In the genomic region with DNA sequence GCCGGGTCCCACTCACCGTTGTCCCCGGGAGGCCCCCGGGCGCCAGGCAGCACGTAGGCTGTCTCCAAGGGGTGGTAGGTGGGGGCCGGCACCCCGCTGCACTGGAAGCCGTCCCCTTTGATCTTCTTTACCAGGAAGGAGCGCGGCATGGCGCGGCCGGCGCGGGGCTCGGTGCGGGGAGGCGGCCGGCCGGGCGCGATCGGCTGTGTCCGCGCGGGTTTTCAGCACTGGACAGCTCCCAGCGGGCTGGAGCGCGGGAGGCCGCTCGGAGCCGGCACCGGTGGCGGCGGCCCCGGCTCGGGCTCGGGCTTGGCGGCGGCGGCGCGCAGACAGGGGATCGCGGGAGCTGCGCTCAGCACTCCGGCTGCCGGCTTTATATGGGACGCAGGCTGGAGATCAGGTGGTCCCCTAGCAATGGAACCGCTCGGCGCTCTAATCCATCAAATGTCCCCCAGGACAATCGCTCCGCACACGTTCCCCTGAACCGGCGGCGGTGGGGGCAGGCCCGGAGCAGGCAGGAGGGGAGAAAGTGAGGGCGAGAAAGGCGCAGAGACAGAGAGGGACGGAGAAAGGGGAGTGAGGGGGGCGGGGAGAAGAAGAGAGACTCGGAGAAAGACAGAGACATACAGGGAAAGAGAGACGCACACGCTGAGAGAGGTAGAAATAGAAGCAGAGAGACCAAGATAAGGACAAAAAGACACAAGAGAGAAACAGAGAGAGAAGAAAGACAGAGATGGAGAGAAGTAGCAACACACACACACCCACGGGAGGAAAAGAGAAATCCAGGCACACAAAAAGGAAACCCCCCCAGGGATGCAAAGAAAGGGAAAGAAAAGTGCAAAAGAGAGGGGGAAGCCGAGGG, we compare ENCODE assay signal across 1 cellular context.
TF ChIP-seq lines count a peak whose summit lies in the region.

A gene (minus strand): TSS at position 350 of the 862 bp plus-strand sequence. CDS start 201 bp downstream, at position 149.

TF ChIP-seq in K562, 482 proteins besides CTCF, POLR2A, EP300 and RAD21 (continued from another document):
- TF ChIP-seq, protein P1, sequence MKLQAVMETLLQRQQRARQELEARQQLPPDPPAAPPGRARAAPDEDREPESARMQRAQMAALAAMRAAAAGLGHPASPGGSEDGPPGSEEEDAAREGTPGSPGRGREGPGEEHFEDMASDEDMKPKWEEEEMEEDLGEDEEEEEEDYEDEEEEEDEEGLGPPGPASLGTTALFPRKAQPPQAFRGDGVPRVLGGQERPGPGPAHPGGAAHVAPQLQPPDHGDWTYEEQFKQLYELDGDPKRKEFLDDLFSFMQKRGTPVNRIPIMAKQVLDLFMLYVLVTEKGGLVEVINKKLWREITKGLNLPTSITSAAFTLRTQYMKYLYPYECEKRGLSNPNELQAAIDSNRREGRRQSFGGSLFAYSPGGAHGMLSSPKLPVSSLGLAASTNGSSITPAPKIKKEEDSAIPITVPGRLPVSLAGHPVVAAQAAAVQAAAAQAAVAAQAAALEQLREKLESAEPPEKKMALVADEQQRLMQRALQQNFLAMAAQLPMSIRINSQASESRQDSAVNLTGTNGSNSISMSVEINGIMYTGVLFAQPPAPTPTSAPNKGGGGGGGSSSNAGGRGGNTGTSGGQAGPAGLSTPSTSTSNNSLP (IDR thresholded peaks at IDR 0.05; ENCODE audit: borderline replicate concordance, low read depth, low read length), result no peak
- no peak for TF ChIP-seq SREBF2 (CRISPR knock-in tag; IDR thresholded peaks at IDR 0.05)
- TF ChIP-seq, protein P2, sequence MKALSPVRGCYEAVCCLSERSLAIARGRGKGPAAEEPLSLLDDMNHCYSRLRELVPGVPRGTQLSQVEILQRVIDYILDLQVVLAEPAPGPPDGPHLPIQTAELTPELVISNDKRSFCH (CRISPR knock-in tag; IDR thresholded peaks at IDR 0.05), result no peak
- TF ChIP-seq, protein P2 (tag; IDR thresholded peaks at IDR 0.05), result peak; percentile 67
- TF ChIP-seq, protein P3, sequence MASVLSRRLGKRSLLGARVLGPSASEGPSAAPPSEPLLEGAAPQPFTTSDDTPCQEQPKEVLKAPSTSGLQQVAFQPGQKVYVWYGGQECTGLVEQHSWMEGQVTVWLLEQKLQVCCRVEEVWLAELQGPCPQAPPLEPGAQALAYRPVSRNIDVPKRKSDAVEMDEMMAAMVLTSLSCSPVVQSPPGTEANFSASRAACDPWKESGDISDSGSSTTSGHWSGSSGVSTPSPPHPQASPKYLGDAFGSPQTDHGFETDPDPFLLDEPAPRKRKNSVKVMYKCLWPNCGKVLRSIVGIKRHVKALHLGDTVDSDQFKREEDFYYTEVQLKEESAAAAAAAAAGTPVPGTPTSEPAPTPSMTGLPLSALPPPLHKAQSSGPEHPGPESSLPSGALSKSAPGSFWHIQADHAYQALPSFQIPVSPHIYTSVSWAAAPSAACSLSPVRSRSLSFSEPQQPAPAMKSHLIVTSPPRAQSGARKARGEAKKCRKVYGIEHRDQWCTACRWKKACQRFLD (CRISPR knock-in tag; IDR thresholded peaks at IDR 0.05), result peak; percentile 79
- no peak for TF ChIP-seq HNRNPUL1 (IDR thresholded peaks at IDR 0.05; ENCODE audit: low read length)
- TF ChIP-seq KAT7 (CRISPR knock-in tag; IDR thresholded peaks at IDR 0.05; ENCODE audit: borderline replicate concordance), result peak; percentile 32; the same call in 1 of the 2 replicates
- no peak for TF ChIP-seq ZBED1 (IDR thresholded peaks at IDR 0.05)
- no peak for TF ChIP-seq CHD4 (IDR thresholded peaks at IDR 0.05; ENCODE audit: insufficient read depth, insufficient replicate concordance, low read depth, low read length, poor library complexity, severe bottlenecking)
- TF ChIP-seq, protein P4, sequence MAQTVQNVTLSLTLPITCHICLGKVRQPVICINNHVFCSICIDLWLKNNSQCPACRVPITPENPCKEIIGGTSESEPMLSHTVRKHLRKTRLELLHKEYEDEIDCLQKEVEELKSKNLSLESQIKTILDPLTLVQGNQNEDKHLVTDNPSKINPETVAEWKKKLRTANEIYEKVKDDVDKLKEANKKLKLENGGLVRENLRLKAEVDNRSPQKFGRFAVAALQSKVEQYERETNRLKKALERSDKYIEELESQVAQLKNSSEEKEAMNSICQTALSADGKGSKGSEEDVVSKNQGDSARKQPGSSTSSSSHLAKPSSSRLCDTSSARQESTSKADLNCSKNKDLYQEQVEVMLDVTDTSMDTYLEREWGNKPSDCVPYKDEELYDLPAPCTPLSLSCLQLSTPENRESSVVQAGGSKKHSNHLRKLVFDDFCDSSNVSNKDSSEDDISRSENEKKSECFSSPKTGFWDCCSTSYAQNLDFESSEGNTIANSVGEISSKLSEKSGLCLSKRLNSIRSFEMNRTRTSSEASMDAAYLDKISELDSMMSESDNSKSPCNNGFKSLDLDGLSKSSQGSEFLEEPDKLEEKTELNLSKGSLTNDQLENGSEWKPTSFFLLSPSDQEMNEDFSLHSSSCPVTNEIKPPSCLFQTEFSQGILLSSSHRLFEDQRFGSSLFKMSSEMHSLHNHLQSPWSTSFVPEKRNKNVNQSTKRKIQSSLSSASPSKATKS (CRISPR knock-in tag; IDR thresholded peaks at IDR 0.05), result no peak
- TF ChIP-seq, protein P5, sequence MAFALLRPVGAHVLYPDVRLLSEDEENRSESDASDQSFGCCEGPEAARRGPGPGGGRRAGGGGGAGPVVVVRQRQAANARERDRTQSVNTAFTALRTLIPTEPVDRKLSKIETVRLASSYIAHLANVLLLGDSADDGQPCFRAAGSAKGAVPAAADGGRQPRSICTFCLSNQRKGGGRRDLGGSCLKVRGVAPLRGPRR (CRISPR knock-in tag; IDR thresholded peaks at IDR 0.05), result no peak
- no peak for TF ChIP-seq U2AF1 (optimal IDR thresholded peaks at IDR 0.05; ENCODE audit: low read depth, low read length)
- TF ChIP-seq ZKSCAN1 (IDR thresholded peaks at IDR 0.05; ENCODE audit: low read depth, low read length), result no peak
- peak; percentile 83 for TF ChIP-seq SAP30 (IDR thresholded peaks at IDR 0.05; ENCODE audit: borderline replicate concordance, insufficient read depth, low read depth, low read length, poor library complexity, severe bottlenecking)
- TF ChIP-seq, protein P6, sequence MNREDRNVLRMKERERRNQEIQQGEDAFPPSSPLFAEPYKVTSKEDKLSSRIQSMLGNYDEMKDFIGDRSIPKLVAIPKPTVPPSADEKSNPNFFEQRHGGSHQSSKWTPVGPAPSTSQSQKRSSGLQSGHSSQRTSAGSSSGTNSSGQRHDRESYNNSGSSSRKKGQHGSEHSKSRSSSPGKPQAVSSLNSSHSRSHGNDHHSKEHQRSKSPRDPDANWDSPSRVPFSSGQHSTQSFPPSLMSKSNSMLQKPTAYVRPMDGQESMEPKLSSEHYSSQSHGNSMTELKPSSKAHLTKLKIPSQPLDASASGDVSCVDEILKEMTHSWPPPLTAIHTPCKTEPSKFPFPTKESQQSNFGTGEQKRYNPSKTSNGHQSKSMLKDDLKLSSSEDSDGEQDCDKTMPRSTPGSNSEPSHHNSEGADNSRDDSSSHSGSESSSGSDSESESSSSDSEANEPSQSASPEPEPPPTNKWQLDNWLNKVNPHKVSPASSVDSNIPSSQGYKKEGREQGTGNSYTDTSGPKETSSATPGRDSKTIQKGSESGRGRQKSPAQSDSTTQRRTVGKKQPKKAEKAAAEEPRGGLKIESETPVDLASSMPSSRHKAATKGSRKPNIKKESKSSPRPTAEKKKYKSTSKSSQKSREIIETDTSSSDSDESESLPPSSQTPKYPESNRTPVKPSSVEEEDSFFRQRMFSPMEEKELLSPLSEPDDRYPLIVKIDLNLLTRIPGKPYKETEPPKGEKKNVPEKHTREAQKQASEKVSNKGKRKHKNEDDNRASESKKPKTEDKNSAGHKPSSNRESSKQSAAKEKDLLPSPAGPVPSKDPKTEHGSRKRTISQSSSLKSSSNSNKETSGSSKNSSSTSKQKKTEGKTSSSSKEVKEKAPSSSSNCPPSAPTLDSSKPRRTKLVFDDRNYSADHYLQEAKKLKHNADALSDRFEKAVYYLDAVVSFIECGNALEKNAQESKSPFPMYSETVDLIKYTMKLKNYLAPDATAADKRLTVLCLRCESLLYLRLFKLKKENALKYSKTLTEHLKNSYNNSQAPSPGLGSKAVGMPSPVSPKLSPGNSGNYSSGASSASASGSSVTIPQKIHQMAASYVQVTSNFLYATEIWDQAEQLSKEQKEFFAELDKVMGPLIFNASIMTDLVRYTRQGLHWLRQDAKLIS (CRISPR knock-in tag; IDR thresholded peaks at IDR 0.05), result peak; percentile 55; the same call in 1 of the 2 replicates
- TF ChIP-seq ESRRA (IDR thresholded peaks at IDR 0.05; ENCODE audit: borderline replicate concordance, low read depth), result no peak
- TF ChIP-seq, protein P7, sequence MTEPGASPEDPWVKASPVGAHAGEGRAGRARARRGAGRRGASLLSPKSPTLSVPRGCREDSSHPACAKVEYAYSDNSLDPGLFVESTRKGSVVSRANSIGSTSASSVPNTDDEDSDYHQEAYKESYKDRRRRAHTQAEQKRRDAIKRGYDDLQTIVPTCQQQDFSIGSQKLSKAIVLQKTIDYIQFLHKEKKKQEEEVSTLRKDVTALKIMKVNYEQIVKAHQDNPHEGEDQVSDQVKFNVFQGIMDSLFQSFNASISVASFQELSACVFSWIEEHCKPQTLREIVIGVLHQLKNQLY (CRISPR knock-in tag; conservative IDR thresholded peaks at IDR 0.05), result no peak
- TF ChIP-seq CAMTA2 (CRISPR knock-in tag; conservative IDR thresholded peaks at IDR 0.05), result no peak
- TF ChIP-seq E2F3 (CRISPR knock-in tag; IDR thresholded peaks at IDR 0.05), result peak; percentile 84; the same call in 1 of the 2 replicates
- TF ChIP-seq ZNF695 (CRISPR knock-in tag; IDR thresholded peaks at IDR 0.05), result no peak
- TF ChIP-seq, protein P8, sequence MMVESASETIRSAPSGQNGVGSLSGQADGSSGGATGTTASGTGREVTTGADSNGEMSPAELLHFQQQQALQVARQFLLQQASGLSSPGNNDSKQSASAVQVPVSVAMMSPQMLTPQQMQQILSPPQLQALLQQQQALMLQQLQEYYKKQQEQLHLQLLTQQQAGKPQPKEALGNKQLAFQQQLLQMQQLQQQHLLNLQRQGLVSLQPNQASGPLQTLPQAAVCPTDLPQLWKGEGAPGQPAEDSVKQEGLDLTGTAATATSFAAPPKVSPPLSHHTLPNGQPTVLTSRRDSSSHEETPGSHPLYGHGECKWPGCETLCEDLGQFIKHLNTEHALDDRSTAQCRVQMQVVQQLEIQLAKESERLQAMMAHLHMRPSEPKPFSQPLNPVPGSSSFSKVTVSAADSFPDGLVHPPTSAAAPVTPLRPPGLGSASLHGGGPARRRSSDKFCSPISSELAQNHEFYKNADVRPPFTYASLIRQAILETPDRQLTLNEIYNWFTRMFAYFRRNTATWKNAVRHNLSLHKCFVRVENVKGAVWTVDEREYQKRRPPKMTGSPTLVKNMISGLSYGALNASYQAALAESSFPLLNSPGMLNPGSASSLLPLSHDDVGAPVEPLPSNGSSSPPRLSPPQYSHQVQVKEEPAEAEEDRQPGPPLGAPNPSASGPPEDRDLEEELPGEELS (CRISPR knock-in tag; IDR thresholded peaks at IDR 0.05; ENCODE audit: borderline replicate concordance), result no peak
- TF ChIP-seq, protein P9, sequence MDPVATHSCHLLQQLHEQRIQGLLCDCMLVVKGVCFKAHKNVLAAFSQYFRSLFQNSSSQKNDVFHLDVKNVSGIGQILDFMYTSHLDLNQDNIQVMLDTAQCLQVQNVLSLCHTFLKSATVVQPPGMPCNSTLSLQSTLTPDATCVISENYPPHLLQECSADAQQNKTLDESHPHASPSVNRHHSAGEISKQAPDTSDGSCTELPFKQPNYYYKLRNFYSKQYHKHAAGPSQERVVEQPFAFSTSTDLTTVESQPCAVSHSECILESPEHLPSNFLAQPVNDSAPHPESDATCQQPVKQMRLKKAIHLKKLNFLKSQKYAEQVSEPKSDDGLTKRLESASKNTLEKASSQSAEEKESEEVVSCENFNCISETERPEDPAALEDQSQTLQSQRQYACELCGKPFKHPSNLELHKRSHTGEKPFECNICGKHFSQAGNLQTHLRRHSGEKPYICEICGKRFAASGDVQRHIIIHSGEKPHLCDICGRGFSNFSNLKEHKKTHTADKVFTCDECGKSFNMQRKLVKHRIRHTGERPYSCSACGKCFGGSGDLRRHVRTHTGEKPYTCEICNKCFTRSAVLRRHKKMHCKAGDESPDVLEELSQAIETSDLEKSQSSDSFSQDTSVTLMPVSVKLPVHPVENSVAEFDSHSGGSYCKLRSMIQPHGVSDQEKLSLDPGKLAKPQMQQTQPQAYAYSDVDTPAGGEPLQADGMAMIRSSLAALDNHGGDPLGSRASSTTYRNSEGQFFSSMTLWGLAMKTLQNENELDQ (CRISPR knock-in tag; IDR thresholded peaks at IDR 0.05; ENCODE audit: borderline replicate concordance), result no peak
- no peak for TF ChIP-seq ZNF76 (CRISPR knock-in tag; IDR thresholded peaks at IDR 0.05; ENCODE audit: borderline replicate concordance)
- no peak for TF ChIP-seq NCOA1 (IDR thresholded peaks at IDR 0.05; ENCODE audit: low read depth)
- no peak for TF ChIP-seq RUNX1 (IDR thresholded peaks at IDR 0.05; ENCODE audit: low read depth)
- TF ChIP-seq SRSF1 (IDR thresholded peaks at IDR 0.05; ENCODE audit: low read depth, low read length), result no peak
- TF ChIP-seq HMG20B (CRISPR knock-in tag; IDR thresholded peaks at IDR 0.05), result no peak
- no peak for TF ChIP-seq ZNF143 (CRISPR knock-in tag; IDR thresholded peaks at IDR 0.05)
- no peak for TF ChIP-seq PHB2 (IDR thresholded peaks at IDR 0.05; ENCODE audit: low read depth)
- TF ChIP-seq GTF2E2 (tag; IDR thresholded peaks at IDR 0.05), result no peak
- TF ChIP-seq CBX1 (IDR thresholded peaks at IDR 0.05; ENCODE audit: low read depth), result no peak
- TF ChIP-seq RBBP5 (IDR thresholded peaks at IDR 0.05; ENCODE audit: borderline replicate concordance, insufficient read depth, low read length, poor library complexity, severe bottlenecking), result peak; percentile 64
- no peak for TF ChIP-seq HMG20A (CRISPR knock-in tag; conservative IDR thresholded peaks at IDR 0.05)
- no peak for TF ChIP-seq ZNF785 (CRISPR knock-in tag; IDR thresholded peaks at IDR 0.05)
- peak; percentile 77; the same call in 1 of the 2 replicates for TF ChIP-seq NR3C1 (CRISPR knock-in tag; IDR thresholded peaks at IDR 0.05)
- no peak for TF ChIP-seq XRCC3 (IDR thresholded peaks at IDR 0.05)
- TF ChIP-seq CCNT2 (IDR thresholded peaks at IDR 0.05; ENCODE audit: borderline replicate concordance, extremely low read depth, insufficient read length, low read depth, low read length), result peak; percentile 37
- TF ChIP-seq PURB (CRISPR knock-in tag; IDR thresholded peaks at IDR 0.05; ENCODE audit: low read depth), result no peak
- no peak for TF ChIP-seq SNIP1 (IDR thresholded peaks at IDR 0.05; ENCODE audit: low read depth)
TF ChIP-seq in K562: peak in this region for 63.
